1 cellular context compared by ENCODE assay signal in genomic region chr3:197613187-197613586, GRCh38.
TF ChIP-seq lines count a peak whose summit lies in the region.

No MANE protein-coding gene starts in this region.

TF ChIP-seq in SK-N-SH, 30 proteins besides CTCF, POLR2A, EP300 and RAD21 (continued from another document):
- TF ChIP-seq USF1 (IDR thresholded peaks at IDR 0.05; ENCODE audit: borderline replicate concordance, low read depth) (no peak), NFIC (IDR thresholded peaks at IDR 0.05; ENCODE audit: borderline replicate concordance) (no peak), CHD2 (IDR thresholded peaks at IDR 0.05; ENCODE audit: low read length, partially characterized antibody) (no peak)
